In the genomic region with DNA sequence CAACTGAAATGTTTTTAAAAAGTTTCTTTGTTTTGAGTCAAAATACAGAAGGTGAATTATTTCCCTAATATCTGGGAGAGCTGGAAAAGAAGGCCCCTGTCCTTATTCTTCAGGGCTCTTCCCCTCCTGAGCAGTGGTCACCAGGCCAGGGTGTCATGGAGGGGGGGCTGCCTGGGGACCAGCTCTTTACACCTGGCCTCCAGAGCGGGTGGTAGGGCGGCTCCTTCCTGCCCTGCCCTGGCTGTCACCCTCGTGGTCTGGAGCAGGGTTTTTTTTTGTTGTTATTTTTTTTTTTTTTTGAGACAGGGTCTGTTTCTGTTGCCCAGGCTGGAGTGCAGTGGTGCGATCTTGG, we compare ENCODE assay signal across 9 cellular contexts. TPM values are rescaled to one million over a fixed set of nuclear protein-coding genes. Genes with fewer than 3 reads are reported as not detected.
DNase-seq lines count a peak whose midpoint lies in the region; ATAC-seq, FAIRE-seq and TF ChIP-seq lines count a peak whose summit lies in the region.
"Had no signal": no experiment of that assay in that cellular context is flagged by ENCODE, and none has a peak within 500 bp of the region (broad histone marks: within the 10 kb centered on the region; RNA-seq: fewer than 3 reads in every experiment).

No MANE protein-coding gene starts in this region.

- no peaks in the 10 kb centered on the region for H3K9me3 Mint-ChIP-seq in activated CD4-positive, alpha-beta memory T cell treated with anti-CD3 and anti-CD28 coated beads, Interleukin-2, amount 10 ng/mL, durations not matched to agents 7 days and 5 days

- TF ChIP-seq CTCF in fibroblast of villous mesenchyme (IDR thresholded peaks at IDR 0.05; ENCODE audit: insufficient read depth, low read depth, low read length) = no peak
- TF ChIP-seq CTCF in WERI-Rb-1 (IDR thresholded peaks at IDR 0.05; ENCODE audit: low read depth, low read length) = no peak

- peaks cover 64% of the 10 kb centered on the region for H3K4me1 ChIP-seq in rectal smooth muscle tissue (ENCODE audit: control insufficient read depth, insufficient read depth, low read length)

- DNase-seq in GM19239 (ENCODE audit: insufficient read length, low spot score) (no peak), fibroblast of villous mesenchyme (ENCODE audit: low read depth) (no peak), middle frontal gyrus (ENCODE audit: extremely low spot score, low spot score) (no peak), WERI-Rb-1 (no peak), UCSD-AML1 (lab: John Stamatoyannopoulos, UW; ENCODE audit: unreplicated experiment) (no peak)
- DNase-seq in activated CD4-positive, alpha-beta memory T cell treated with anti-CD3 and anti-CD28 coated beads, Interleukin-2, amount 10 ng/mL, durations not matched to agents 7 days and 5 days = peak; percentile 49
- DNase-seq: NCI-H2107 had no signal

- POLR2A ChIA-PET in activated CD4-positive, alpha-beta memory T cell treated with anti-CD3 and anti-CD28 coated beads, Interleukin-2, amount 10 ng/mL, durations not matched to agents 7 days and 5 days (lab: Charles Lee) = interaction anchor here (1.0 to 9.5 kb wide), 10 partner anchors 10 to 157 kb away, joined by 3 to 148 read pairs (median 18); a partner anchor contains a TSS

- H3K27ac ChIP-seq in rectal smooth muscle tissue (ENCODE audit: low read depth, low read length) (peak overlapping the region; percentile 58), WERI-Rb-1 (no peak overlapping the region)

- H3K4me3 ChIP-seq in fibroblast of villous mesenchyme (ENCODE audit: low read depth, low read length) (peak overlapping the region; percentile 44), rectal smooth muscle tissue (ENCODE audit: low read length) (no peak overlapping the region), WERI-Rb-1 (ENCODE audit: low read depth, low read length) (no peak overlapping the region)

- H3K9me3 ChIP-seq in WERI-Rb-1 (ENCODE audit: severe bottlenecking) = no peaks in the 10 kb centered on the region

- CTCF ChIA-PET in activated CD4-positive, alpha-beta memory T cell treated with anti-CD3 and anti-CD28 coated beads, Interleukin-2, amount 10 ng/mL, durations not matched to agents 7 days and 5 days (lab: Charles Lee) = interaction anchor here (0.7 to 3.3 kb wide), 10 partner anchors 18 to 157 kb away, joined by 3 to 22 read pairs (median 9); a partner anchor contains a TSS

- H3K27ac Mint-ChIP-seq in activated CD4-positive, alpha-beta memory T cell treated with anti-CD3 and anti-CD28 coated beads, Interleukin-2, amount 10 ng/mL, durations not matched to agents 7 days and 5 days = peak overlapping the region; percentile 90

- FAIRE-seq in GM19239 (lab: Jason Lieb, UNC) = peak; percentile 70

- H3K27me3 ChIP-seq in rectal smooth muscle tissue (ENCODE audit: control insufficient read depth, insufficient read depth, low read length) (no peaks in the 10 kb centered on the region), WERI-Rb-1 (ENCODE audit: insufficient read depth, low read depth, severe bottlenecking) (no peaks in the 10 kb centered on the region)

- peaks cover 47% of the 10 kb centered on the region for H3K36me3 Mint-ChIP-seq in activated CD4-positive, alpha-beta memory T cell treated with anti-CD3 and anti-CD28 coated beads, Interleukin-2, amount 10 ng/mL, durations not matched to agents 7 days and 5 days (ENCODE audit: low read depth)

- H3K36me3 ChIP-seq in rectal smooth muscle tissue (ENCODE audit: control insufficient read depth, insufficient read depth, low read length) (no peaks in the 10 kb centered on the region), WERI-Rb-1 (peaks cover 32% of the 10 kb centered on the region)

- no peak overlapping the region for H3K9ac ChIP-seq in rectal smooth muscle tissue (ENCODE audit: low read length)

- H3K27me3 Mint-ChIP-seq in activated CD4-positive, alpha-beta memory T cell treated with anti-CD3 and anti-CD28 coated beads, Interleukin-2, amount 10 ng/mL, durations not matched to agents 7 days and 5 days = no peaks in the 10 kb centered on the region

- H3K4me3 Mint-ChIP-seq in activated CD4-positive, alpha-beta memory T cell treated with anti-CD3 and anti-CD28 coated beads, Interleukin-2, amount 10 ng/mL, durations not matched to agents 7 days and 5 days = peak overlapping the region; percentile 98

- H3K4me1 Mint-ChIP-seq in activated CD4-positive, alpha-beta memory T cell treated with anti-CD3 and anti-CD28 coated beads, Interleukin-2, amount 10 ng/mL, durations not matched to agents 7 days and 5 days = peaks cover 73% of the 10 kb centered on the region

- ATAC-seq in HG02588 (IDR thresholded peaks at IDR 0.05; ENCODE audit: unreplicated experiment) = no peak

RNA-seq across cellular contexts. Expression of a gene that starts 6.6 kb away (rescaled TPM):
- total RNA-seq in activated CD4-positive, alpha-beta memory T cell treated with anti-CD3 and anti-CD28 coated beads, Interleukin-2, amount 10 ng/mL, durations not matched to agents 7 days and 5 days = 10 to 100 TPM; 58.0 to 61.5 TPM
- 26.8 and 32.9 TPM in 2 replicates for total RNA-seq in fibroblast of villous mesenchyme

RNA-seq across cellular contexts. Expression of a gene that starts 40.2 kb away (rescaled TPM):
- total RNA-seq in activated CD4-positive, alpha-beta memory T cell treated with anti-CD3 and anti-CD28 coated beads, Interleukin-2, amount 10 ng/mL, durations not matched to agents 7 days and 5 days = 10 to 100 TPM; 53.4 to 57.1 TPM
- 20.7 and 30.3 TPM in 2 replicates for total RNA-seq in fibroblast of villous mesenchyme
